In genomic region chr21:15820327-15820726, GRCh38 we compare ENCODE assay signal across 18 cellular contexts.
A peak's percentile ranks its signal among the peaks of the same experiment; 100 is the strongest.
DNase-seq lines count a peak whose midpoint lies in the region; ATAC-seq and TF ChIP-seq lines count a peak whose summit lies in the region.
"Had no signal": no experiment of that assay in that cellular context is flagged by ENCODE, and none has a peak within 500 bp of the region (broad histone marks: within the 10 kb centered on the region; RNA-seq: fewer than 3 reads in every experiment).

No MANE protein-coding gene starts in this region.

- H3K9me3 ChIP-seq in SK-N-SH, result no peaks in the 10 kb centered on the region
- H3K9me3 ChIP-seq in HEK293 (ENCODE audit: control insufficient read depth, insufficient read depth, low read depth, low read length), result no peaks in the 10 kb centered on the region
- no peaks in the 10 kb centered on the region for H3K9me3 ChIP-seq in SK-N-MC (ENCODE audit: low read depth, low read length)
- peaks cover 13% of the 10 kb centered on the region for H3K9me3 ChIP-seq in endodermal cell (ENCODE audit: control insufficient read depth, low read length)
- H3K9me3 ChIP-seq: BE2C, HAP-1 had no signal

- H3K4me3 Mint-ChIP-seq in endodermal cell, result no peak overlapping the region
- H3K4me3 Mint-ChIP-seq: CD4-positive, CD25-positive, alpha-beta regulatory T cell; IgD-negative memory B cell had no signal

- no peak overlapping the region for H2AFZ ChIP-seq in SK-N-SH (ENCODE audit: low read depth)

- peak; percentile 2 for DNase-seq in SK-N-SH
- peak; percentile 64 for DNase-seq in SK-N-MC (ENCODE audit: low read depth, low spot score)
- DNase-seq in NCI-H510A (lab: John Stamatoyannopoulos, UW), result no peak
- DNase-seq in D341Med (ENCODE audit: low spot score), result no peak
- no peak for DNase-seq in endodermal cell
- DNase-seq: 8988T; ACHN; BE2C; C1 segment of cervical spinal cord; CD4-positive, CD25-positive, alpha-beta regulatory T cell; DMS79 treated with DMSO at 0.1 percent for 48 hours; GF-D8; KBM-7 had no signal

- H3K9me3 Mint-ChIP-seq in endodermal cell, result peaks cover 11% of the 10 kb centered on the region

- no peak overlapping the region for H3K27ac Mint-ChIP-seq in endodermal cell
- H3K27ac Mint-ChIP-seq: IgD-negative memory B cell had no signal

- H3F3A ChIP-seq in SK-N-SH (replicated peaks; ENCODE audit: insufficient read depth), result no peaks in the 10 kb centered on the region

- H3K4me1 ChIP-seq in SK-N-SH (ENCODE audit: control insufficient read depth in 1 of 2, insufficient read depth in 2 of 2, low read depth in 1 of 2, low read length in 1 of 2), result peaks cover 0 to 11% of the 10 kb centered on the region in 2 experiments; a peak in 3 of 4 replicates
- H3K4me1 ChIP-seq in HEK293 (ENCODE audit: control insufficient read depth, insufficient read depth, low read length), result no peaks in the 10 kb centered on the region
- H3K4me1 ChIP-seq in endodermal cell (ENCODE audit: control insufficient read depth, insufficient read depth, low read length), result no peaks in the 10 kb centered on the region
- H3K4me1 ChIP-seq: BE2C, HAP-1 had no signal

- CTCF ChIA-PET in SK-N-SH (lab: Yijun Ruan, JAX), result interaction anchor here (0.9 to 1.4 kb wide), 3 partner anchors 10 to 15 kb away, joined by 3 to 4 read pairs (median 4); no protein-coding TSS in a partner anchor
- CTCF ChIA-PET in HEK293 (lab: Yijun Ruan, JAX), result interaction anchor here (0.6 to 1.2 kb wide), 4 partner anchors 11 to 512 kb away, joined by 3 read pairs; no protein-coding TSS in a partner anchor

- no peak overlapping the region for H3K4me2 ChIP-seq in SK-N-SH

- H3K36me3 ChIP-seq in SK-N-SH (replicated peaks in 1 of 2; ENCODE audit: control insufficient read depth in 1 of 2, insufficient read depth in 2 of 2, low read length in 1 of 2) (peaks cover 8 to 13% of the 10 kb centered on the region in 2 experiments), HEK293 (ENCODE audit: control insufficient read depth in 2 of 2, insufficient read depth in 1 of 2, low read length in 2 of 2) (peaks cover 16 to 31% of the 10 kb centered on the region in 2 experiments), SK-N-MC (ENCODE audit: insufficient read depth, low read length) (peaks cover 39% of the 10 kb centered on the region), endodermal cell (ENCODE audit: control insufficient read depth, insufficient read depth, low read length) (peaks cover 36% of the 10 kb centered on the region)
- H3K36me3 ChIP-seq: BE2C had no signal

- H3K27me3 ChIP-seq in SK-N-SH (ENCODE audit: insufficient read depth) (no peaks in the 10 kb centered on the region), endodermal cell (ENCODE audit: control insufficient read depth, insufficient read depth, low read length, poor library complexity, severe bottlenecking) (no peaks in the 10 kb centered on the region)
- H3K27me3 ChIP-seq: BE2C had no signal

- POLR2A ChIA-PET in SK-N-SH (lab: Yijun Ruan, JAX), result no interaction called here
- POLR2A ChIA-PET in HEK293 (lab: Yijun Ruan, JAX), result no interaction called here

- peak in 1 of 2 experiments; percentile 36; a peak in 1 of 4 replicates for TF ChIP-seq EP300 in SK-N-SH (IDR thresholded peaks at IDR 0.05; ENCODE audit: borderline replicate concordance in 1 of 2, low read depth in 1 of 2, low read length in 1 of 2)

- H3K27ac ChIP-seq in SK-N-SH (ENCODE audit: low read depth in 2 of 2, low read length in 1 of 2), result peak overlapping the region in 1 of 2 experiments; percentile 51; a peak in 1 of 4 replicates
- H3K27ac ChIP-seq in HEK293 (ENCODE audit: extremely low read depth, low read depth, low read length), result no peak overlapping the region
- H3K27ac ChIP-seq in SK-N-MC, result peak overlapping the region; percentile 32; the same call in 1 of the 2 replicates
- H3K27ac ChIP-seq in endodermal cell (ENCODE audit: low read depth, low read length), result no peak overlapping the region

- TF ChIP-seq CTCF in SK-N-SH (IDR thresholded peaks at IDR 0.05), result no peak
- TF ChIP-seq CTCF in HEK293 (tag by site-specific recombination; IDR thresholded peaks at IDR 0.05), result no peak
- TF ChIP-seq CTCF in endodermal cell (conservative IDR thresholded peaks at IDR 0.05), result no peak

- no peaks in the 10 kb centered on the region for H3K4me1 Mint-ChIP-seq in endodermal cell

- H4K20me1 ChIP-seq in SK-N-SH (ENCODE audit: insufficient read depth), result no peaks in the 10 kb centered on the region

- H3K27me3 Mint-ChIP-seq in endodermal cell (ENCODE audit: insufficient read depth), result no peaks in the 10 kb centered on the region
- H3K27me3 Mint-ChIP-seq: CD4-positive, CD25-positive, alpha-beta regulatory T cell; IgD-negative memory B cell had no signal

- no peaks in the 10 kb centered on the region for H3K9me2 ChIP-seq in SK-N-SH

- no peak for TF ChIP-seq RAD21 in SK-N-SH (IDR thresholded peaks at IDR 0.05; ENCODE audit: low read length)

- H3K36me3 Mint-ChIP-seq in endodermal cell (ENCODE audit: low read depth), result peaks cover 33% of the 10 kb centered on the region

- ATAC-seq in SK-N-SH treated with all-trans-retinoic acid at 6 μM for 48 hours (no peak), GM18909 (IDR thresholded peaks at IDR 0.05; ENCODE audit: poor library complexity, unreplicated experiment) (no peak)

- H3K4me3 ChIP-seq in SK-N-SH (ENCODE audit: low read depth in 2 of 2, low read length in 1 of 2) (no peak overlapping the region), HEK293 (ENCODE audit: low read depth, low read length) (no peak overlapping the region), SK-N-MC (no peak overlapping the region), endodermal cell (ENCODE audit: low read length) (no peak overlapping the region)
- H3K4me3 ChIP-seq: HAP-1 had no signal

- no peak overlapping the region for H3K9ac ChIP-seq in SK-N-SH
- H3K9ac ChIP-seq in SK-N-MC (ENCODE audit: insufficient read length), result no peak overlapping the region
- H3K9ac ChIP-seq in endodermal cell (ENCODE audit: extremely low read depth, low read length, poor library complexity, severe bottlenecking), result no peak overlapping the region

- no peaks in the 10 kb centered on the region for H3K79me2 ChIP-seq in SK-N-SH (ENCODE audit: insufficient read depth)

TF ChIP-seq in SK-N-SH, 30 proteins besides CTCF, POLR2A, EP300 and RAD21 (continues in another document):
- TF ChIP-seq SIN3A (IDR thresholded peaks at IDR 0.05; ENCODE audit: borderline replicate concordance, low read depth, low read length) (no peak), TAF1 (IDR thresholded peaks at IDR 0.05; ENCODE audit: borderline replicate concordance, low read depth, low read length) (no peak), NFIC (IDR thresholded peaks at IDR 0.05; ENCODE audit: borderline replicate concordance) (no peak), EZH2phosphoT487 (IDR thresholded peaks at IDR 0.05; ENCODE audit: borderline replicate concordance, low read depth) (no peak), FOXM1 (IDR thresholded peaks at IDR 0.05; ENCODE audit: low read depth) (no peak)

TF ChIP-seq in SK-N-SH treated with all-trans-retinoic acid at 6 μM for 48 hours, 23 proteins besides CTCF, POLR2A, EP300 and RAD21 (continues in another document):
- TF ChIP-seq ESRRG (CRISPR knock-in tag; IDR thresholded peaks at IDR 0.05), result no peak
- TF ChIP-seq PPARA (CRISPR knock-in tag; IDR thresholded peaks at IDR 0.05; ENCODE audit: borderline replicate concordance), result no peak
- no peak for TF ChIP-seq BACH2 (CRISPR knock-in tag; IDR thresholded peaks at IDR 0.05; ENCODE audit: borderline replicate concordance)
- TF ChIP-seq ZNF8 (CRISPR knock-in tag; IDR thresholded peaks at IDR 0.05), result no peak

TF ChIP-seq in HEK293, 187 proteins besides CTCF, POLR2A, EP300 and RAD21:
- TF ChIP-seq PRDM4 (tag by site-specific recombination; IDR thresholded peaks at IDR 0.05), result peak; percentile 65
- no peak for TF ChIP-seq RBAK (tag by site-specific recombination; IDR thresholded peaks at IDR 0.05)

Comparison
In these comparisons a context has a peak if more than half of its experiments do, and no peak if none do; other contexts are left out.
1. DNase-seq: peak in SK-N-SH (single experiment) and SK-N-MC (single experiment); none in NCI-H510A (single experiment), D341Med (single experiment) and endodermal cell (single experiment).